Comparison of ENCODE assay signal across 16 cellular contexts in genomic region chr5:58235279-58235678, GRCh38.
DNase-seq lines count a peak whose midpoint lies in the region; ATAC-seq and TF ChIP-seq lines count a peak whose summit lies in the region.
"Had no signal": no experiment of that assay in that cellular context is flagged by ENCODE, and none has a peak within 500 bp of the region (broad histone marks: within the 10 kb centered on the region; RNA-seq: fewer than 3 reads in every experiment).

No MANE protein-coding gene starts in this region.

- WGBS in psoas muscle, 3 donors, result 19 to 37% (median 26%) methylated on average over 3 of the region's 3 CpGs

- H3K4me1 ChIP-seq in psoas muscle, result peaks cover 11% of the 10 kb centered on the region

- H3K36me3 ChIP-seq in psoas muscle (ENCODE audit: insufficient read depth in 1 of 2, low read depth in 1 of 2), result no peaks in the 10 kb centered on the region
- H3K36me3 ChIP-seq: gastrocnemius medialis had no signal

- TF ChIP-seq CTCF in fibroblast of mammary gland (conservative IDR thresholded peaks at IDR 0.05; ENCODE audit: control insufficient read depth, insufficient read depth, low read depth, low read length) (no peak), psoas muscle (IDR thresholded peaks at IDR 0.05) (no peak)

- intact Hi-C loops in psoas muscle (cut with DNase I), result no loop called here

- no peak overlapping the region for H3K27ac ChIP-seq in psoas muscle
- H3K27ac ChIP-seq: gastrocnemius medialis had no signal

- no peak overlapping the region for H3K4me3 ChIP-seq in fibroblast of mammary gland (ENCODE audit: control insufficient read depth, low read depth, low read length)
- no peak overlapping the region for H3K4me3 ChIP-seq in psoas muscle
- H3K4me3 ChIP-seq: gastrocnemius medialis, GM12878 had no signal

- H3K27me3 ChIP-seq in psoas muscle (ENCODE audit: insufficient read depth in 3 of 3, low read length in 2 of 3), result no peaks in the 10 kb centered on the region
- H3K27me3 ChIP-seq: gastrocnemius medialis had no signal

- no peaks in the 10 kb centered on the region for H3K9me3 ChIP-seq in psoas muscle
- H3K9me3 ChIP-seq: gastrocnemius medialis had no signal

- peak; percentile 68 for DNase-seq in GM04503 (ENCODE audit: low read depth)
- peak; percentile 92 for DNase-seq in NOMO-1 treated with DMSO at 0.1 percent for 48 hours (lab: John Stamatoyannopoulos, UW; ENCODE audit: unreplicated experiment)
- DNase-seq in fibroblast of mammary gland (ENCODE audit: low read depth), result peak; percentile 67
- DNase-seq in psoas muscle, result no peak
- no peak for DNase-seq in activated CD4-positive, alpha-beta T cell treated with anti-CD3 and anti-CD28 coated beads, Interleukin-2, amount 50 U/mL, for 4 hours
- no peak for DNase-seq in amygdala (lab: John Stamatoyannopoulos, UW)
- DNase-seq in cerebellum (ENCODE audit: low spot score), result no peak
- DNase-seq: activated CD4-positive, alpha-beta T cell treated with anti-CD3 and anti-CD28 coated beads for 48 hours; activated effector memory CD4-positive, alpha-beta T cell treated with anti-CD3 and anti-CD28 coated beads, Interleukin-2, amount 50 U/mL, for 16 hours; gastrocnemius medialis; MM.1S; NCI-H526 treated with DMSO at 0.1 percent for 48 hours; stimulated activated naive CD8-positive, alpha-beta T cell treated with anti-CD3 and anti-CD28 coated beads, Interleukin-15, Interleukin-2, amounts not matched to agents 100 U/mL and 50 U/mL, for 24 hours; SW 1271 had no signal

- ATAC-seq in psoas muscle, result peak in 3 of 4 donors; percentile 38 to 61 (median 46)
- no peak for ATAC-seq in HG03442 (IDR thresholded peaks at IDR 0.05; ENCODE audit: unreplicated experiment)
- ATAC-seq: GM12878; stimulated activated naive CD8-positive, alpha-beta T cell treated with anti-CD3 and anti-CD28 coated beads, Interleukin-15, Interleukin-2, amounts not matched to agents 100 U/mL and 50 U/mL, for 24 hours had no signal

Comparison
In these comparisons a context has a peak if more than half of its experiments do, and no peak if none do; other contexts are left out.
1. DNase-seq: peak in GM04503 (single experiment), NOMO-1 treated with DMSO at 0.1 percent for 48 hours (single experiment) and fibroblast of mammary gland (single experiment); none in psoas muscle (0 of 2), activated CD4-positive, alpha-beta T cell treated with anti-CD3 and anti-CD28 coated beads, Interleukin-2, amount 50 U/mL, for 4 hours (0 of 2), amygdala (0 of 56) and cerebellum (single experiment).